8 cellular contexts compared by ENCODE assay signal in the genomic region with DNA sequence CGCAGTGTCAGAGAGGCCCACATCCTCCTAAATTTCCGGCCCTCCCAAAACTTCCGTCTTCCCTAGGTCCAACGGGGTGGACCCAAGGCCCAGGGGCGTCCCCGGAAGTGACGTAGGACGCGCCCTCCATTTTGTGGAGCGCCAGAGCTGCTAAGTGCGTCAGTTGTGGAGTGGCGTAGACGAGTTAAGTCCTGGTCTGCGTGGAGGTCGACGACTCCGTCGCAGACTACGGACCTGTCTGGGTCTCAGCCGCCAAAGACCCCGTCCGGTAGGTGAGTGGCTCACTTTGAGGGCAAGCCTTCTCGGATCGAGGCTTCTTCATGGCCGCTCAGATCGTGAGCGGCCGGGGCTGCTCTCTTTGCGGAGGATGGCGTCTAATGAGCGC. TPM values are rescaled to one million over a fixed set of nuclear protein-coding genes. Genes with fewer than 3 reads are reported as not detected.
DNase-seq lines count a peak whose midpoint lies in the region; ATAC-seq and TF ChIP-seq lines count a peak whose summit lies in the region.

A gene (plus strand): TSS at position 159 of the 385 bp plus-strand sequence. CDS start 1,015 bp downstream, outside the sequence.

- BruUV-seq in PC-9 (replicated peaks; lab: Mats Ljungman, UMichigan), result no TSS peak

- intact Hi-C loops in PC-9 (cut with micrococcal nuclease; ENCODE audit: unreplicated experiment), result loop anchor here (1.0 to 5.0 kb wide), 2 partner anchors 28 to 1040 kb away; a partner anchor contains a TSS

- peak within 1 kb of the TSS; percentile 94 for H3K4me2 ChIP-seq in PC-9

- H3K9me3 ChIP-seq in PC-9 (ENCODE audit: insufficient read depth, low read depth), result no peaks in the 10 kb centered on the region

- peak; percentile 82 for ATAC-seq in GM21619 (IDR thresholded peaks at IDR 0.05; ENCODE audit: unreplicated experiment)

- peaks cover 56% of the 10 kb centered on the region for H3F3A ChIP-seq in PC-9 (ENCODE audit: insufficient read depth, low read depth)

- H2AFZ ChIP-seq in PC-9, result peak within 1 kb of the TSS; percentile 97

- peak within 1 kb of the TSS; percentile 97 for H3K4me3 ChIP-seq in Jurkat, Clone E6-1 (ENCODE audit: low read length)
- H3K4me3 ChIP-seq in PC-9 (peak within 1 kb of the TSS; percentile 71), epithelial cell of proximal tubule (ENCODE audit: low read depth, low read length) (peak within 1 kb of the TSS; percentile 100)

- peaks cover 23% of the 10 kb centered on the region for H3K4me1 ChIP-seq in PC-9 (replicated peaks; ENCODE audit: insufficient read depth)

- H3K36me3 ChIP-seq in PC-9 (ENCODE audit: low read depth), result peaks cover 42% of the 10 kb centered on the region

- H3K27me3 ChIP-seq in PC-9 (ENCODE audit: insufficient read depth, low read depth), result no peaks in the 10 kb centered on the region

- peaks cover 49% of the 10 kb centered on the region for H3K79me2 ChIP-seq in PC-9 (ENCODE audit: low read depth)

- H4K20me1 ChIP-seq in PC-9 (ENCODE audit: insufficient read depth), result peaks cover 42% of the 10 kb centered on the region

- H3K9me2 ChIP-seq in PC-9 (ENCODE audit: insufficient read depth), result no peaks in the 10 kb centered on the region

- CTCF ChIA-PET in PC-9 (lab: Charles Lee), result no interaction called here

- POLR2A ChIA-PET in PC-9 (lab: Charles Lee; ENCODE audit: unreplicated experiment), result interaction anchor here (0.6 to 0.7 kb wide), 5 partner anchors 27 to 1255 kb away, joined by 4 to 22 read pairs (median 7); no protein-coding TSS in a partner anchor

- TF ChIP-seq CTCF in PC-9 (conservative IDR thresholded peaks at IDR 0.05), result no peak
- no peak for TF ChIP-seq CTCF in epithelial cell of proximal tubule (conservative IDR thresholded peaks at IDR 0.05; ENCODE audit: low read depth, low read length)

- peak; percentile 90 for DNase-seq in DMS153 (lab: John Stamatoyannopoulos, UW)
- DNase-seq in Jurkat, Clone E6-1 (ENCODE audit: low read depth, low spot score), result peak; percentile 94
- DNase-seq in PC-9, result peak; percentile 93 to 95
- DNase-seq in activated T-cell treated with anti-CD3 and anti-CD28 coated beads, Interleukin-2, amount 50 U/mL, for 1 hour, result peak; percentile 95
- peak; percentile 59 for DNase-seq in epithelial cell of proximal tubule (ENCODE audit: low read depth)
- peak; percentile 96 for DNase-seq in mucosa of gallbladder (ENCODE audit: low spot score)
- peak; percentile 87 for DNase-seq in stimulated activated CD8-positive, alpha-beta memory T cell treated with anti-CD3 and anti-CD28 coated beads, Interleukin-4, amount 100 ng/mL, for 4 hours (ENCODE audit: low read depth in 2 of 2, low spot score in 1 of 2)

- H3K27ac ChIP-seq in PC-9, result peak within 1 kb of the TSS; percentile 97

RNA-seq across cellular contexts. Expression of the gene that starts here (rescaled TPM):
- 486 TPM for polyA plus RNA-seq in Jurkat, Clone E6-1 (2012; ENCODE audit: insufficient read depth, insufficient read length)
- 385 and 395 TPM in 2 replicates for total RNA-seq in PC-9 (2021)
- total RNA-seq in epithelial cell of proximal tubule, result 95.4 and 151 TPM in 2 replicates
- total RNA-seq in mucosa of gallbladder, result 343 TPM

Comparison
In these comparisons a context has a peak if more than half of its experiments do, and no peak if none do; other contexts are left out.
1. Peak in every context shown above with its lines: DNase-seq, ATAC-seq, H3K4me3 ChIP-seq and H3K27ac ChIP-seq.